ENCODE assay signal across 8 cellular contexts in genomic region chr19:13764101-13764807, GRCh38. TPM values are rescaled to one million over a fixed set of nuclear protein-coding genes. Genes with fewer than 3 reads are reported as not detected.
DNase-seq lines count a peak whose midpoint lies in the region; ATAC-seq and FAIRE-seq lines count a peak whose summit lies in the region.

Gene MRI1, plus strand, starts transcription at chr19:13764522. Its CDS starts 67 bp downstream, at chr19:13764589.

- H3K4me3 ChIP-seq in effector memory CD4-positive, alpha-beta T cell (ENCODE audit: insufficient read depth, low read depth, low read length, poor library complexity, severe bottlenecking): peak within 1 kb of the TSS; percentile 73

- FAIRE-seq in RCC 7860 (lab: Jason Lieb, UNC): no peak

- H3K27ac Mint-ChIP-seq in activated CD8-positive, alpha-beta T cell treated with anti-CD3 and anti-CD28 coated beads, Interleukin-2, amount 10 ng/mL, durations not matched to agents 7 days and 5 days: peak within 1 kb of the TSS; percentile 85

- ATAC-seq in HG02798 (IDR thresholded peaks at IDR 0.05; ENCODE audit: poor library complexity, unreplicated experiment): peak; percentile 66
- ATAC-seq in activated CD8-positive, alpha-beta T cell treated with anti-CD3 and anti-CD28 coated beads, Interleukin-2, amount 10 ng/mL, durations not matched to agents 7 days and 5 days: peak; percentile 90

- POLR2A ChIA-PET in activated CD8-positive, alpha-beta T cell treated with anti-CD3 and anti-CD28 coated beads, Interleukin-2, amount 10 ng/mL, durations not matched to agents 7 days and 5 days (lab: Charles Lee): interaction anchor here (0.7 to 2.8 kb wide), 5 partner anchors 10 to 32 kb away, joined by 3 to 21 read pairs (median 3); partner anchors contain the start of genes C19orf53 and ZSWIM4

- H3K4me3 Mint-ChIP-seq in activated CD8-positive, alpha-beta T cell treated with anti-CD3 and anti-CD28 coated beads, Interleukin-2, amount 10 ng/mL, durations not matched to agents 7 days and 5 days: peak within 1 kb of the TSS; percentile 79

- H3K27ac ChIP-seq in effector memory CD4-positive, alpha-beta T cell (ENCODE audit: insufficient read depth, low read length, poor library complexity, severe bottlenecking): peak within 1 kb of the TSS; percentile 57

- DNase-seq in DMS153 (lab: John Stamatoyannopoulos, UW) (peak; percentile 40), NCI-H748 treated with DMSO at 0.1 percent for 48 hours (lab: John Stamatoyannopoulos, UW) (peak; percentile 17), lung microvascular endothelial cell (ENCODE audit: low read depth in 2 of 2) (peak; percentile 78 to 80), RCC 7860 (ENCODE audit: low spot score) (no peak)
- peak; percentile 75 for DNase-seq in activated CD8-positive, alpha-beta T cell treated with anti-CD3 and anti-CD28 coated beads, Interleukin-2, amount 10 ng/mL, durations not matched to agents 7 days and 5 days
- DNase-seq in effector memory CD4-positive, alpha-beta T cell: peak; percentile 46 to 48 (median 47)
- peak; percentile 34 to 60 (median 41) for DNase-seq in stimulated activated CD4-positive, alpha-beta T cell treated with anti-CD3 and anti-CD28 coated beads, TNF-alpha, amount 100 ng/mL, for 4 hours (ENCODE audit: low read depth in 3 of 3)

- H3K4me1 Mint-ChIP-seq in activated CD8-positive, alpha-beta T cell treated with anti-CD3 and anti-CD28 coated beads, Interleukin-2, amount 10 ng/mL, durations not matched to agents 7 days and 5 days (ENCODE audit: low read depth): peaks cover 26% of the 10 kb centered on the region

- H3K9me3 Mint-ChIP-seq in activated CD8-positive, alpha-beta T cell treated with anti-CD3 and anti-CD28 coated beads, Interleukin-2, amount 10 ng/mL, durations not matched to agents 7 days and 5 days (ENCODE audit: insufficient read depth): no peaks in the 10 kb centered on the region

- H3K27me3 Mint-ChIP-seq in activated CD8-positive, alpha-beta T cell treated with anti-CD3 and anti-CD28 coated beads, Interleukin-2, amount 10 ng/mL, durations not matched to agents 7 days and 5 days (ENCODE audit: low read depth): no peaks in the 10 kb centered on the region

- CTCF ChIA-PET in activated CD8-positive, alpha-beta T cell treated with anti-CD3 and anti-CD28 coated beads, Interleukin-2, amount 10 ng/mL, durations not matched to agents 7 days and 5 days (lab: Charles Lee): interaction anchor here (0.6 to 1.0 kb wide), 2 partner anchors 20 to 98 kb away, joined by 3 to 5 read pairs; no protein-coding TSS in a partner anchor

- no peaks in the 10 kb centered on the region for H3K27me3 ChIP-seq in effector memory CD4-positive, alpha-beta T cell (replicated peaks; ENCODE audit: control insufficient read depth, insufficient read depth, low read length, poor library complexity, severe bottlenecking)

- no peaks in the 10 kb centered on the region for H3K9me3 ChIP-seq in effector memory CD4-positive, alpha-beta T cell (ENCODE audit: control insufficient read depth, low read length)

- peaks cover 23% of the 10 kb centered on the region for H3K36me3 ChIP-seq in effector memory CD4-positive, alpha-beta T cell (ENCODE audit: control insufficient read depth, insufficient read depth, low read length)

- H3K4me1 ChIP-seq in effector memory CD4-positive, alpha-beta T cell (ENCODE audit: control insufficient read depth, insufficient read depth, low read length, poor library complexity, severe bottlenecking): peaks cover 5% of the 10 kb centered on the region

- H3K36me3 Mint-ChIP-seq in activated CD8-positive, alpha-beta T cell treated with anti-CD3 and anti-CD28 coated beads, Interleukin-2, amount 10 ng/mL, durations not matched to agents 7 days and 5 days (ENCODE audit: low read depth): peaks cover 32% of the 10 kb centered on the region

RNA-seq across cellular contexts. Expression of gene MRI1, which starts in this region (rescaled TPM):
- 10 to 100 TPM; 47.8 to 50.6 TPM for total RNA-seq in activated CD8-positive, alpha-beta T cell treated with anti-CD3 and anti-CD28 coated beads, Interleukin-2, amount 10 ng/mL, durations not matched to agents 7 days and 5 days
- total RNA-seq in lung microvascular endothelial cell: 17.0 and 22.4 TPM in 2 replicates
